Comparison of ENCODE assay signal across 9 cellular contexts in the genomic region with DNA sequence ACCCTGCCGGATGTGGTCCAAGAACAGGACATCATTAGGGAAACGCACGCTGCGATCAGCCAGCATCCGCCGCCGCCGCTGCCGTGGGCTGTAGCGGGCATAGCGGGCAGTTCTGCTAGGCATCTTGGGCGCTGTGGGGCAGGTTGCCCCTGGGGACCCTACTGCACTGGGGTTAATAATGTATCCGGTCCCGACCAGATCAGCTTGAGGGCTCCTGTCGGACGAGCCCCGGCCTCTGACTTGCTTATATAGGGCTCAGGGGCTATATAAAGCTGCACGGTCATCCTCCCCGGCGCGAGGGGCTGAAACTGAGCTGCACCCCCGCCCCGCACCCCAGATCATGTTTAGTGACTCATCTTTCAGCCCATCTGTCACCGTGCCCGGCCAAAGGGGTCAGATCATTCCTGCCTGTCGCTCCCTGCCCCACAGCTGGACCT. TPM values are rescaled to one million over a fixed set of nuclear protein-coding genes. Genes with fewer than 3 reads are reported as not detected.
DNase-seq lines count a peak whose midpoint lies in the region; ATAC-seq and TF ChIP-seq lines count a peak whose summit lies in the region.
"Had no signal": no experiment of that assay in that cellular context is flagged by ENCODE, and none has a peak within 500 bp of the region (broad histone marks: within the 10 kb centered on the region; RNA-seq: fewer than 3 reads in every experiment).

A gene with protein sequence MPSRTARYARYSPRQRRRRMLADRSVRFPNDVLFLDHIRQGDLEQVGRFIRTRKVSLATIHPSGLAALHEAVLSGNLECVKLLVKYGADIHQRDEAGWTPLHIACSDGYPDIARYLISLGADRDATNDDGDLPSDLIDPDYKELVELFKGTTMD (minus strand): TSS at position 220 of the 437 bp plus-strand sequence. CDS start 97 bp downstream, at position 123.

- TF ChIP-seq POLR2A in prostate gland (IDR thresholded peaks at IDR 0.05), result no peak

- ATAC-seq in RWPE2 (ENCODE audit: low read depth), result no peak

- H4K20me1 ChIP-seq in fibroblast of lung (ENCODE audit: control insufficient read depth, extremely low read depth, insufficient read depth, low read length), result no peaks in the 10 kb centered on the region

- TF ChIP-seq CTCF in GM12865 (IDR thresholded peaks at IDR 0.05; ENCODE audit: insufficient read depth, low read depth, low read length, missing control alignments) (no peak), RWPE2 (IDR thresholded peaks at IDR 0.05; ENCODE audit: poor library complexity, severe bottlenecking) (no peak), fibroblast of lung (conservative IDR thresholded peaks at IDR 0.05 in 1 of 2, IDR thresholded peaks at IDR 0.05 in 1 of 2; ENCODE audit: low read depth in 1 of 2, low read length in 2 of 2) (no peak), prostate gland (IDR thresholded peaks at IDR 0.05) (no peak)

- H3K79me2 ChIP-seq in fibroblast of lung (ENCODE audit: control insufficient read depth, insufficient read depth, low read length), result peaks cover 15% of the 10 kb centered on the region

- no peak within 1 kb of the TSS for H2AFZ ChIP-seq in fibroblast of lung (ENCODE audit: low read length)

- H3K27ac ChIP-seq in RWPE2 (ENCODE audit: poor library complexity, severe bottlenecking) (peak within 1 kb of the TSS; percentile 71), fibroblast of lung (ENCODE audit: insufficient read depth, low read length) (peak within 1 kb of the TSS; percentile 95), prostate gland (no peak within 1 kb of the TSS)

- 91% methylated on average over 25 of the region's 26 CpGs for WGBS in prostate gland

- H3K4me1 ChIP-seq in RWPE2 (ENCODE audit: insufficient read depth, poor library complexity, severe bottlenecking) (peaks cover 8% of the 10 kb centered on the region), fibroblast of lung (ENCODE audit: control insufficient read depth, extremely low read depth, insufficient read depth, low read length) (peaks cover 7% of the 10 kb centered on the region), prostate gland (replicated peaks) (peaks cover 8% of the 10 kb centered on the region)

- peak within 1 kb of the TSS; percentile 94 for H3K9ac ChIP-seq in fibroblast of lung (ENCODE audit: insufficient read depth, low read length)

- no peaks in the 10 kb centered on the region for H3K27me3 ChIP-seq in RWPE2 (ENCODE audit: insufficient read depth, poor library complexity, severe bottlenecking)
- no peaks in the 10 kb centered on the region for H3K27me3 ChIP-seq in fibroblast of lung (ENCODE audit: control insufficient read depth, insufficient read depth, low read length)
- no peaks in the 10 kb centered on the region for H3K27me3 ChIP-seq in prostate gland (replicated peaks; ENCODE audit: insufficient read depth)

- H3K9me3 ChIP-seq in RWPE2 (ENCODE audit: severe bottlenecking), result no peaks in the 10 kb centered on the region
- no peaks in the 10 kb centered on the region for H3K9me3 ChIP-seq in fibroblast of lung (ENCODE audit: control insufficient read depth, insufficient read depth, low read depth, low read length)
- no peaks in the 10 kb centered on the region for H3K9me3 ChIP-seq in prostate gland

- intact Hi-C loops in prostate gland (cut with DNase I), result no loop called here

- peak within 1 kb of the TSS; percentile 94 for H3K4me2 ChIP-seq in fibroblast of lung (ENCODE audit: extremely low read depth, insufficient read depth, low read length)

- DNase-seq in GM12865 (ENCODE audit: low read depth) (no peak), RWPE2 (ENCODE audit: low spot score) (no peak), fibroblast of lung (ENCODE audit: low read depth in 2 of 2) (no peak), prostate gland (ENCODE audit: low spot score) (no peak), hepatic stellate cell (ENCODE audit: low spot score) (no peak), midbrain (lab: John Stamatoyannopoulos, UW) (no peak), epidermal melanocyte (ENCODE audit: insufficient read length, low spot score) (no peak), GM19238 (ENCODE audit: insufficient read length, low spot score) (no peak)

- H3K36me3 ChIP-seq in RWPE2 (ENCODE audit: low read depth), result no peaks in the 10 kb centered on the region
- H3K36me3 ChIP-seq in fibroblast of lung (ENCODE audit: control insufficient read depth, insufficient read depth, low read length), result no peaks in the 10 kb centered on the region
- H3K36me3 ChIP-seq in prostate gland, result no peaks in the 10 kb centered on the region

- H3K4me3 ChIP-seq in GM12865 (ENCODE audit: low read depth, low read length) (peak within 1 kb of the TSS; percentile 92), RWPE2 (ENCODE audit: severe bottlenecking) (peak within 1 kb of the TSS; percentile 53), fibroblast of lung (replicated peaks in 1 of 4; ENCODE audit: control extremely low read depth in 1 of 4, insufficient read depth in 1 of 4, low read depth in 3 of 4, low read length in 4 of 4) (peak within 1 kb of the TSS; percentile 74 to 80 (median 76)), prostate gland (peak within 1 kb of the TSS; percentile 61 to 78)

RNA-seq across cellular contexts. Expression of the gene that starts here (rescaled TPM):
- under 0.01 TPM in 1 of 2 replicates, not detected in the other for total RNA-seq in fibroblast of lung
- not detected in 2 replicates for polyA plus RNA-seq in fibroblast of lung
- polyA plus RNA-seq in fibroblast of lung (2012), result not detected in 2 replicates
- polyA minus RNA-seq in fibroblast of lung (ENCODE audit: low replicate concordance), result not detected in 2 replicates
- 1 to 10 TPM in 1 of 2 donors, not detected in 1; 1.6 TPM for total RNA-seq in prostate gland
- total RNA-seq: renal cortical epithelial cell had no signal

Comparison
In these comparisons a context has a peak if more than half of its experiments do, and no peak if none do; other contexts are left out.
1. H3K27ac ChIP-seq: peak in RWPE2 (single experiment) and fibroblast of lung (single experiment); none in prostate gland (0 of 2).
2. Peak in every context shown above with its lines, with median percentiles within 50 percentile points of each other: H3K4me3 ChIP-seq.